Comparison of ENCODE assay signal across 11 cellular contexts in the genomic region with DNA sequence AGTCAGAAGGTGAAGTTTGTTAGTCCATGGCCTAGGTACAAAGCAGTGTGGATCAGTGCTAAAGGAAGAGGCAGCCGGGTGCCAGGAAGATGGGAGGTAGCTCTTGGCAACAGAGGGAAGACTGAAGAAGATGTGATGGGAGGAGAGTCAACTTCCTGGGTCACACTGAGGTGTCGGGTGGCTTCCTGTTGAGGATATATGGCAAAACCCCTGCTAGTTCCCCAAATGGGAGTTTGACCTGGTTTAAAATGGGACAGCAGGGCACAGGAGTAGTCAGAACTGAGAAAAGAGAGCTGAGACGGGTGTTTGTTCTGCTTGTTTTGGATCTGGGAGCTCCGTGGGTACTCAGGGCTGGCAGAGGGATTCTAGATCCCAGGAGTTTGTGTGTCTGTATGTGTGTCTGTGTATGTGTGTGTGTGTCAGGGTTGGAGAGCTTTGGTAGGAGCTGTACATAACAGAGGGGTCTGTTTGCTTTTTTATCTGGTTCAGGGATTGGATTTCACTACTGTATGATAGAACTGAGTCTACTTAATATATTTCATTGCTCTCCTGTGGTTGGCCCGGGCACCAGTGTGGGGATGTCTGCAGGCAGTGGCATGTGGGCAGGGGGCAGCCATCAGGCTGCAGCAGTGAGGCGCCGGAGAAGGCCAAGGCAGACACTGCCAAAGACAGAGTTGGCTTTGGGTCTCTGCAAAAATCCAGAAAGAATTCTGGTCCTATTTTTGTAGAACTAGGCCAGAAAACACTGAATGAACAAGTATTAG. TPM values are rescaled to one million over a fixed set of nuclear protein-coding genes. Genes with fewer than 3 reads are reported as not detected.
A peak's percentile ranks its signal among the peaks of the same experiment; 100 is the strongest.
DNase-seq lines count a peak whose midpoint lies in the region; ATAC-seq and TF ChIP-seq lines count a peak whose summit lies in the region.
"Had no signal": no experiment of that assay in that cellular context is flagged by ENCODE, and none has a peak within 500 bp of the region (broad histone marks: within the 10 kb centered on the region; RNA-seq: fewer than 3 reads in every experiment).

No MANE protein-coding gene starts in this region.

- H3K9me3 Mint-ChIP-seq in activated naive CD4-positive, alpha-beta T cell treated with anti-CD3 and anti-CD28 coated beads, Interleukin-2, amount 50 U/mL, for 24 hours: no peaks in the 10 kb centered on the region
- no peaks in the 10 kb centered on the region for H3K9me3 Mint-ChIP-seq in activated naive CD4-positive, alpha-beta T cell treated with anti-CD3 and anti-CD28 coated beads, Interleukin-2, amount 10 ng/mL, durations not matched to agents 7 days and 5 days
- no peaks in the 10 kb centered on the region for H3K9me3 Mint-ChIP-seq in activated CD4-positive, alpha-beta memory T cell treated with anti-CD3 and anti-CD28 coated beads, Interleukin-2, amount 10 ng/mL, durations not matched to agents 7 days and 5 days
- no peaks in the 10 kb centered on the region for H3K9me3 Mint-ChIP-seq in type B pancreatic cell

- H3K36me3 Mint-ChIP-seq in activated naive CD4-positive, alpha-beta T cell treated with anti-CD3 and anti-CD28 coated beads, Interleukin-2, amount 50 U/mL, for 24 hours: peaks cover 17% of the 10 kb centered on the region
- peaks cover 46% of the 10 kb centered on the region for H3K36me3 Mint-ChIP-seq in activated naive CD4-positive, alpha-beta T cell treated with anti-CD3 and anti-CD28 coated beads, Interleukin-2, amount 10 ng/mL, durations not matched to agents 7 days and 5 days
- peaks cover 69% of the 10 kb centered on the region for H3K36me3 Mint-ChIP-seq in activated CD4-positive, alpha-beta memory T cell treated with anti-CD3 and anti-CD28 coated beads, Interleukin-2, amount 10 ng/mL, durations not matched to agents 7 days and 5 days (ENCODE audit: low read depth)
- peaks cover 9% of the 10 kb centered on the region for H3K36me3 Mint-ChIP-seq in type B pancreatic cell

- H3K4me3 Mint-ChIP-seq in activated naive CD4-positive, alpha-beta T cell treated with anti-CD3 and anti-CD28 coated beads, Interleukin-2, amount 50 U/mL, for 24 hours: no peak overlapping the region
- no peak overlapping the region for H3K4me3 Mint-ChIP-seq in activated naive CD4-positive, alpha-beta T cell treated with anti-CD3 and anti-CD28 coated beads, Interleukin-2, amount 10 ng/mL, durations not matched to agents 7 days and 5 days
- no peak overlapping the region for H3K4me3 Mint-ChIP-seq in activated CD4-positive, alpha-beta memory T cell treated with anti-CD3 and anti-CD28 coated beads, Interleukin-2, amount 10 ng/mL, durations not matched to agents 7 days and 5 days
- no peak overlapping the region for H3K4me3 Mint-ChIP-seq in type B pancreatic cell

- H3K4me3 ChIP-seq in foreskin fibroblast (ENCODE audit: low read depth in 1 of 2, low read length in 2 of 2): no peak overlapping the region
- H3K4me3 ChIP-seq in right atrium auricular region: no peak overlapping the region
- H3K4me3 ChIP-seq: vagina had no signal

- H3K27ac Mint-ChIP-seq in activated naive CD4-positive, alpha-beta T cell treated with anti-CD3 and anti-CD28 coated beads, Interleukin-2, amount 50 U/mL, for 24 hours: peak overlapping the region; percentile 53
- no peak overlapping the region for H3K27ac Mint-ChIP-seq in activated naive CD4-positive, alpha-beta T cell treated with anti-CD3 and anti-CD28 coated beads, Interleukin-2, amount 10 ng/mL, durations not matched to agents 7 days and 5 days
- H3K27ac Mint-ChIP-seq in activated CD4-positive, alpha-beta memory T cell treated with anti-CD3 and anti-CD28 coated beads, Interleukin-2, amount 10 ng/mL, durations not matched to agents 7 days and 5 days: peak overlapping the region; percentile 44
- H3K27ac Mint-ChIP-seq in type B pancreatic cell: peak overlapping the region; percentile 44

- peaks cover 20% of the 10 kb centered on the region for H3K36me3 ChIP-seq in right atrium auricular region

- DNase-seq in activated naive CD4-positive, alpha-beta T cell treated with anti-CD3 and anti-CD28 coated beads, Interleukin-2, amount 10 ng/mL, durations not matched to agents 7 days and 5 days: no peak
- DNase-seq in activated CD4-positive, alpha-beta memory T cell treated with anti-CD3 and anti-CD28 coated beads, Interleukin-2, amount 10 ng/mL, durations not matched to agents 7 days and 5 days: no peak
- DNase-seq in left kidney (ENCODE audit: low read depth, low spot score): peak; percentile 31
- DNase-seq in type B pancreatic cell (ENCODE audit: extremely low spot score, unreplicated experiment): no peak
- DNase-seq in foreskin fibroblast: no peak
- no peak for DNase-seq in right atrium auricular region (ENCODE audit: low spot score)
- DNase-seq: GDM1, NCI-H1417 treated with DMSO at 0.1 percent for 48 hours had no signal

- H3K4me1 Mint-ChIP-seq in activated naive CD4-positive, alpha-beta T cell treated with anti-CD3 and anti-CD28 coated beads, Interleukin-2, amount 50 U/mL, for 24 hours: peaks cover 51% of the 10 kb centered on the region
- peaks cover 24% of the 10 kb centered on the region for H3K4me1 Mint-ChIP-seq in activated naive CD4-positive, alpha-beta T cell treated with anti-CD3 and anti-CD28 coated beads, Interleukin-2, amount 10 ng/mL, durations not matched to agents 7 days and 5 days
- peaks cover 47% of the 10 kb centered on the region for H3K4me1 Mint-ChIP-seq in activated CD4-positive, alpha-beta memory T cell treated with anti-CD3 and anti-CD28 coated beads, Interleukin-2, amount 10 ng/mL, durations not matched to agents 7 days and 5 days
- H3K4me1 Mint-ChIP-seq in type B pancreatic cell (ENCODE audit: unreplicated experiment): peaks cover 4% of the 10 kb centered on the region

- H3K27me3 ChIP-seq in right atrium auricular region: no peaks in the 10 kb centered on the region
- H3K27me3 ChIP-seq: vagina had no signal

- H3K27ac ChIP-seq in right atrium auricular region: no peak overlapping the region
- H3K27ac ChIP-seq: vagina had no signal

- TF ChIP-seq CTCF in type B pancreatic cell (conservative IDR thresholded peaks at IDR 0.05) (no peak), foreskin fibroblast (IDR thresholded peaks at IDR 0.05; ENCODE audit: low read depth, low read length) (no peak), right atrium auricular region (IDR thresholded peaks at IDR 0.05) (no peak)

- CTCF ChIA-PET in activated naive CD4-positive, alpha-beta T cell treated with anti-CD3 and anti-CD28 coated beads, Interleukin-2, amount 10 ng/mL, durations not matched to agents 7 days and 5 days (lab: Charles Lee): interaction anchor here (1.0 kb wide), 1 partner anchor 9 kb away, joined by 4 read pairs; no protein-coding TSS in a partner anchor
- CTCF ChIA-PET in activated CD4-positive, alpha-beta memory T cell treated with anti-CD3 and anti-CD28 coated beads, Interleukin-2, amount 10 ng/mL, durations not matched to agents 7 days and 5 days (lab: Charles Lee): interaction anchor here (0.8 to 1.3 kb wide), 3 partner anchors 9 to 20 kb away, joined by 3 to 4 read pairs (median 3); no protein-coding TSS in a partner anchor

- POLR2A ChIA-PET in activated CD4-positive, alpha-beta memory T cell treated with anti-CD3 and anti-CD28 coated beads, Interleukin-2, amount 10 ng/mL, durations not matched to agents 7 days and 5 days (lab: Charles Lee): interaction anchor here (0.7 to 3.1 kb wide), 9 partner anchors 13 to 211 kb away, joined by 3 to 21 read pairs (median 4); a partner anchor contains a TSS

- ATAC-seq in HG02642 (IDR thresholded peaks at IDR 0.05; ENCODE audit: poor library complexity, unreplicated experiment): no peak

- peaks cover 0 to 10% of the 10 kb centered on the region in 2 donors for H3K4me1 ChIP-seq in right atrium auricular region
- H3K4me1 ChIP-seq: vagina had no signal

- H3K9me3 ChIP-seq in right atrium auricular region: no peaks in the 10 kb centered on the region
- H3K9me3 ChIP-seq: vagina had no signal

- no peaks in the 10 kb centered on the region for H3K27me3 Mint-ChIP-seq in activated naive CD4-positive, alpha-beta T cell treated with anti-CD3 and anti-CD28 coated beads, Interleukin-2, amount 50 U/mL, for 24 hours
- no peaks in the 10 kb centered on the region for H3K27me3 Mint-ChIP-seq in activated naive CD4-positive, alpha-beta T cell treated with anti-CD3 and anti-CD28 coated beads, Interleukin-2, amount 10 ng/mL, durations not matched to agents 7 days and 5 days
- no peaks in the 10 kb centered on the region for H3K27me3 Mint-ChIP-seq in activated CD4-positive, alpha-beta memory T cell treated with anti-CD3 and anti-CD28 coated beads, Interleukin-2, amount 10 ng/mL, durations not matched to agents 7 days and 5 days
- H3K27me3 Mint-ChIP-seq in type B pancreatic cell: no peaks in the 10 kb centered on the region

RNA-seq across cellular contexts. Expression of a gene that starts 17.1 kb away (rescaled TPM):
- total RNA-seq in activated CD4-positive, alpha-beta memory T cell treated with anti-CD3 and anti-CD28 coated beads, Interleukin-2, amount 10 ng/mL, durations not matched to agents 7 days and 5 days: 10 to 100 TPM; 40.8 to 47.5 TPM
- total RNA-seq in type B pancreatic cell (ENCODE audit: low replicate concordance) (14.0 and 23.1 TPM in 2 replicates), right atrium auricular region (1 to 10 TPM; 4.4 to 4.7 TPM)

RNA-seq across cellular contexts. Expression of a gene that starts 29.4 kb away (rescaled TPM):
- total RNA-seq in activated CD4-positive, alpha-beta memory T cell treated with anti-CD3 and anti-CD28 coated beads, Interleukin-2, amount 10 ng/mL, durations not matched to agents 7 days and 5 days: under 1 TPM; 0.98 TPM
- total RNA-seq in type B pancreatic cell (ENCODE audit: low replicate concordance): 0.67 and 1.3 TPM in 2 replicates
- under 1 TPM; 0.33 to 0.83 TPM for total RNA-seq in right atrium auricular region

RNA-seq across cellular contexts. Expression of a gene that starts 38.3 kb away (rescaled TPM):
- 10 to 100 TPM; 59.3 to 63.3 TPM for total RNA-seq in activated CD4-positive, alpha-beta memory T cell treated with anti-CD3 and anti-CD28 coated beads, Interleukin-2, amount 10 ng/mL, durations not matched to agents 7 days and 5 days
- total RNA-seq in type B pancreatic cell (ENCODE audit: low replicate concordance): 35.3 and 43.1 TPM in 2 replicates
- total RNA-seq in right atrium auricular region: 10 to 100 TPM; 61.7 to 73.3 TPM
